In genomic region chr7:101363734-101364374, GRCh38 we compare ENCODE assay signal across 8 cellular contexts. TPM values are rescaled to one million over a fixed set of nuclear protein-coding genes. Genes with fewer than 3 reads are reported as not detected.
DNase-seq lines count a peak whose midpoint lies in the region; ATAC-seq and TF ChIP-seq lines count a peak whose summit lies in the region.

No MANE protein-coding gene starts in this region.

- peak; percentile 7 for DNase-seq in AG04450 (ENCODE audit: low read depth, low spot score)
- DNase-seq in MG63, result peak; percentile 50
- DNase-seq in activated CD4-positive, alpha-beta T cell treated with anti-CD3 and anti-CD28 coated beads for 1 hour, result peak; percentile 55
- DNase-seq in cerebellum (ENCODE audit: low spot score), result peak; percentile 81
- peak; percentile 90 for DNase-seq in left kidney (ENCODE audit: low read depth, low spot score)
- peak; percentile 59 to 65 for DNase-seq in stimulated activated CD4-positive, alpha-beta T cell treated with anti-CD3 and anti-CD28 coated beads, Interleukin-1b, Interleukin-23, amount 100 ng/mL, for 4 hours (ENCODE audit: low read depth in 2 of 2)
- DNase-seq in NCI-H510A treated with DMSO at 0.1 percent for 48 hours (lab: John Stamatoyannopoulos, UW), result no peak

- ATAC-seq in GM18505 (IDR thresholded peaks at IDR 0.05; ENCODE audit: unreplicated experiment), result peak; percentile 61

- no peak for TF ChIP-seq POLR2A in GM18505 (IDR thresholded peaks at IDR 0.05; ENCODE audit: borderline replicate concordance, extremely low read depth, insufficient read depth, insufficient read length)

- peak; percentile 80 for TF ChIP-seq CTCF in AG04450 (IDR thresholded peaks at IDR 0.05; ENCODE audit: low read depth, low read length)

- no peaks in the 10 kb centered on the region for H3K36me3 ChIP-seq in MG63

- H3K9me3 ChIP-seq in AG04450 (ENCODE audit: control insufficient read depth, insufficient read depth, low read length) (no peaks in the 10 kb centered on the region; the same call in 1 of the 2 replicates), MG63 (no peaks in the 10 kb centered on the region)

- H3K27ac ChIP-seq in AG04450 (ENCODE audit: low read depth, low read length), result no peak overlapping the region

- CTCF ChIA-PET in AG04450 (lab: Charles Lee), result interaction anchor here (0.6 to 2.0 kb wide), 36 partner anchors 8 to 950 kb away, joined by 3 to 36 read pairs (median 5); no protein-coding TSS in a partner anchor

- H3K4me3 ChIP-seq in AG04450 (ENCODE audit: low read depth, low read length), result peak overlapping the region; percentile 45
- H3K4me3 ChIP-seq in MG63, result peak overlapping the region; percentile 26

- POLR2A ChIA-PET in AG04450 (lab: Yijun Ruan, JAX), result no interaction called here

- H3K27me3 ChIP-seq in AG04450 (ENCODE audit: control insufficient read depth, insufficient read depth, low read length), result peaks cover 22% of the 10 kb centered on the region
- H3K27me3 ChIP-seq in MG63, result no peaks in the 10 kb centered on the region

RNA-seq across cellular contexts. Expression of gene COL26A1, which starts 1.2 kb away (rescaled TPM):
- polyA plus RNA-seq in AG04450 (2011; rRNA removed), result 0.06 TPM in 1 of 2 replicates, not detected in the other
- not detected in 2 replicates for polyA minus RNA-seq in AG04450 (2011; rRNA and poly(A)+ RNA removed)
- 1.2 TPM in 1 of 2 replicates, not detected in the other for total RNA-seq in MG63 (2014; rRNA removed; shearing (Covaris generic); ENCODE audit: low replicate concordance)
- total RNA-seq in cerebellum, result 16.3 TPM

RNA-seq across cellular contexts. Expression of gene IFT22, which starts 42.2 kb away (rescaled TPM):
- polyA plus RNA-seq in AG04450 (2011; rRNA removed), result 42.5 and 47.4 TPM in 2 replicates
- 27.9 and 29.4 TPM in 2 replicates for polyA minus RNA-seq in AG04450 (2011; rRNA and poly(A)+ RNA removed)
- total RNA-seq in MG63 (2014; rRNA removed; shearing (Covaris generic); ENCODE audit: low replicate concordance), result 15.6 and 21.1 TPM in 2 replicates
- total RNA-seq in cerebellum, result 26.6 TPM
